8 cellular contexts compared by ENCODE assay signal in genomic region chr7:128361463-128362441, GRCh38. TPM values are rescaled to one million over a fixed set of nuclear protein-coding genes. Genes with fewer than 3 reads are reported as not detected.
DNase-seq lines count a peak whose midpoint lies in the region; ATAC-seq and TF ChIP-seq lines count a peak whose summit lies in the region.

Gene PRRT4 (minus strand): TSS chr7:128361690.

- no peaks in the 10 kb centered on the region for H3K9me3 ChIP-seq in Peyer's patch
- H3K9me3 ChIP-seq in left ventricle myocardium inferior (replicated peaks) = no peaks in the 10 kb centered on the region
- no peaks in the 10 kb centered on the region for H3K9me3 ChIP-seq in prostate gland

- TF ChIP-seq POLR2A in Peyer's patch (IDR thresholded peaks at IDR 0.05) = no peak
- TF ChIP-seq POLR2A in prostate gland (IDR thresholded peaks at IDR 0.05) = no peak

- peak; percentile 74 for ATAC-seq in GM23338

- peaks cover 61% of the 10 kb centered on the region for H3K27me3 Mint-ChIP-seq in GM23338 (ENCODE audit: insufficient read depth, low read depth, poor library complexity)
- peaks cover 21% of the 10 kb centered on the region for H3K27me3 Mint-ChIP-seq in activated naive CD8-positive, alpha-beta T cell

- H3K27me3 ChIP-seq in GM23338 (ENCODE audit: insufficient read depth) (peaks cover 95% of the 10 kb centered on the region), Peyer's patch (peaks cover 0 to 6% of the 10 kb centered on the region in 2 donors), left ventricle myocardium inferior (ENCODE audit: low read depth) (peaks cover 70% of the 10 kb centered on the region), prostate gland (replicated peaks; ENCODE audit: insufficient read depth) (peaks cover under 1% of the 10 kb centered on the region)

- 1% methylated on average over 84 of the region's 84 CpGs for WGBS in prostate gland

- peak within 1 kb of the TSS; percentile 82 for H3K4me3 Mint-ChIP-seq in GM23338
- peak within 1 kb of the TSS; percentile 84 for H3K4me3 Mint-ChIP-seq in activated naive CD8-positive, alpha-beta T cell

- H3K4me1 Mint-ChIP-seq in GM23338 = peaks cover 21% of the 10 kb centered on the region
- H3K4me1 Mint-ChIP-seq in activated naive CD8-positive, alpha-beta T cell (ENCODE audit: low read depth) = peaks cover 20% of the 10 kb centered on the region

- H3K27ac ChIP-seq in GM23338 (ENCODE audit: low read depth) = no peak within 1 kb of the TSS
- H3K27ac ChIP-seq in Peyer's patch = no peak within 1 kb of the TSS
- no peak within 1 kb of the TSS for H3K27ac ChIP-seq in left ventricle myocardium inferior (replicated peaks)
- no peak within 1 kb of the TSS for H3K27ac ChIP-seq in prostate gland

- H3K4me1 ChIP-seq in GM23338 (ENCODE audit: insufficient read depth) = peaks cover 5% of the 10 kb centered on the region
- peaks cover 0 to 14% (median 5%) of the 10 kb centered on the region in 4 donors for H3K4me1 ChIP-seq in Peyer's patch
- H3K4me1 ChIP-seq in left ventricle myocardium inferior = peaks cover 23% of the 10 kb centered on the region
- no peaks in the 10 kb centered on the region for H3K4me1 ChIP-seq in prostate gland (replicated peaks)

- peak within 1 kb of the TSS; percentile 96 for H2AFZ ChIP-seq in GM23338

- no peak for TF ChIP-seq CTCF in AG09309 (IDR thresholded peaks at IDR 0.05; ENCODE audit: control insufficient read depth, insufficient read depth, low read depth, low read length, missing control alignments)
- peak; percentile 0 to 18; a peak in 1 of 4 replicates for TF ChIP-seq CTCF in GM23338 (conservative IDR thresholded peaks at IDR 0.05; ENCODE audit: low read depth in 2 of 2)
- no peak for TF ChIP-seq CTCF in Peyer's patch (IDR thresholded peaks at IDR 0.05)
- TF ChIP-seq CTCF in left ventricle myocardium inferior (IDR thresholded peaks at IDR 0.05; ENCODE audit: borderline replicate concordance) = no peak
- TF ChIP-seq CTCF in prostate gland (IDR thresholded peaks at IDR 0.05) = no peak

- H3K9me2 ChIP-seq in GM23338 (ENCODE audit: insufficient read depth) = no peaks in the 10 kb centered on the region

- intact Hi-C loops in left ventricle myocardium inferior (cut with micrococcal nuclease) (no loop called here), prostate gland (cut with DNase I) (no loop called here)

- no peaks in the 10 kb centered on the region for H3K79me2 ChIP-seq in GM23338 (replicated peaks; ENCODE audit: insufficient read depth)

- no peak within 1 kb of the TSS for H3K27ac Mint-ChIP-seq in GM23338
- H3K27ac Mint-ChIP-seq in activated naive CD8-positive, alpha-beta T cell = peak within 1 kb of the TSS; percentile 51

- no peaks in the 10 kb centered on the region; the same call in 2 of the 3 replicates for H3K9me3 Mint-ChIP-seq in GM23338
- H3K9me3 Mint-ChIP-seq in activated naive CD8-positive, alpha-beta T cell (ENCODE audit: low read depth) = no peaks in the 10 kb centered on the region

- H3F3A ChIP-seq in GM23338 (replicated peaks; ENCODE audit: low read depth) = no peaks in the 10 kb centered on the region; the same call in none of the 2 replicates

- peak within 1 kb of the TSS; percentile 36 for H3K4me3 ChIP-seq in AG09309 (ENCODE audit: control insufficient read depth, low read depth, low read length)
- H3K4me3 ChIP-seq in GM23338 = peak within 1 kb of the TSS; percentile 70
- H3K4me3 ChIP-seq in Peyer's patch = peak within 1 kb of the TSS; percentile 30 to 54 (median 52)
- H3K4me3 ChIP-seq in left ventricle myocardium inferior = peak within 1 kb of the TSS; percentile 68
- H3K4me3 ChIP-seq in prostate gland = peak within 1 kb of the TSS; percentile 40 to 43

- H3K36me3 ChIP-seq in GM23338 (ENCODE audit: insufficient read depth) (no peaks in the 10 kb centered on the region), Peyer's patch (no peaks in the 10 kb centered on the region), left ventricle myocardium inferior (no peaks in the 10 kb centered on the region), prostate gland (no peaks in the 10 kb centered on the region)

- 0 out of 2 replicates have a peak, but pooled peaks cover 4% of the 10 kb centered on the region for H4K20me1 ChIP-seq in GM23338 (replicated peaks; ENCODE audit: insufficient read depth)

- no peaks in the 10 kb centered on the region; the same call in 2 of the 3 replicates for H3K36me3 Mint-ChIP-seq in GM23338 (ENCODE audit: low read depth)
- H3K36me3 Mint-ChIP-seq in activated naive CD8-positive, alpha-beta T cell = no peaks in the 10 kb centered on the region

- DNase-seq in AG09309 (ENCODE audit: low read depth) (no peak), GM23338 (ENCODE audit: low spot score) (peak; percentile 72), Peyer's patch (no peak), left ventricle myocardium inferior (peak; percentile 43), prostate gland (ENCODE audit: low spot score) (no peak), COLO829 (ENCODE audit: low spot score) (no peak), SK-N-DZ (ENCODE audit: low spot score) (no peak)

- peak within 1 kb of the TSS; percentile 95 for H3K4me2 ChIP-seq in GM23338

TF ChIP-seq in GM23338, 12 proteins besides CTCF, POLR2A, EP300 and RAD21 (continues in another document):
- TF ChIP-seq POLR2AphosphoS5 (IDR thresholded peaks at IDR 0.05; ENCODE audit: low read depth) = no peak
- no peak for TF ChIP-seq STAT1 (IDR thresholded peaks at IDR 0.05; ENCODE audit: unreplicated experiment)
- TF ChIP-seq CREB1 (CRISPR knock-in tag; IDR thresholded peaks at IDR 0.05; ENCODE audit: low read depth) = no peak
- TF ChIP-seq EZH2 (IDR thresholded peaks at IDR 0.05; ENCODE audit: low read depth, unreplicated experiment) = peak; percentile 90
- no peak for TF ChIP-seq ZNF114 (CRISPR knock-in tag; IDR thresholded peaks at IDR 0.05)
- no peak for TF ChIP-seq NANOG (IDR thresholded peaks at IDR 0.05; ENCODE audit: borderline replicate concordance)
- no peak for TF ChIP-seq JUNB (IDR thresholded peaks at IDR 0.05; ENCODE audit: unreplicated experiment)
- TF ChIP-seq ZNF331 (CRISPR knock-in tag; IDR thresholded peaks at IDR 0.05; ENCODE audit: low read depth) = no peak
- no peak for TF ChIP-seq ZNF462 (CRISPR knock-in tag; IDR thresholded peaks at IDR 0.05)

RNA-seq across cellular contexts. Expression of gene PRRT4, which starts in this region (rescaled TPM):
- total RNA-seq in GM23338 (2014; rRNA removed; shearing (Covaris generic)) = 0.56 and 1.0 TPM in 2 replicates
- 0.47 and 0.55 TPM in 2 replicates for polyA plus RNA-seq in GM23338 (2016; fragmentation: Nextera tagmentation; extraction: Ambion mirVana)
- under 1 TPM in 1 of 4 donors, not detected in 3; 0.66 TPM for total RNA-seq in Peyer's patch
- total RNA-seq in left ventricle myocardium inferior = 1.6 TPM
- total RNA-seq in prostate gland = 1 to 10 TPM in 1 of 2 donors, under 1 TPM in 1; 0.05 to 1.2 TPM
- polyA plus RNA-seq in SK-N-DZ (2014; cell fraction: cytosol; rRNA removed) = 15.5 and 17.8 TPM in 2 replicates
- polyA plus RNA-seq in SK-N-DZ (2014; cell fraction: nucleus; rRNA removed) = 29.0 and 40.4 TPM in 2 replicates

Comparison
In these comparisons a context has a peak if more than half of its experiments do, and no peak if none do; other contexts are left out.
1. DNase-seq: peak in GM23338 (single experiment) and left ventricle myocardium inferior (single experiment); none in AG09309 (single experiment), Peyer's patch (0 of 3), prostate gland (single experiment), COLO829 (single experiment) and SK-N-DZ (single experiment).
2. CTCF ChIP-seq: peak in GM23338 (2 of 2); none in AG09309 (single experiment), Peyer's patch (0 of 6), left ventricle myocardium inferior (single experiment) and prostate gland (0 of 4).
3. Peak in every context shown above with its lines, with median percentiles within 50 percentile points of each other: H3K4me3 ChIP-seq.